ENCODE assay signal across 18 cellular contexts in the genomic region with DNA sequence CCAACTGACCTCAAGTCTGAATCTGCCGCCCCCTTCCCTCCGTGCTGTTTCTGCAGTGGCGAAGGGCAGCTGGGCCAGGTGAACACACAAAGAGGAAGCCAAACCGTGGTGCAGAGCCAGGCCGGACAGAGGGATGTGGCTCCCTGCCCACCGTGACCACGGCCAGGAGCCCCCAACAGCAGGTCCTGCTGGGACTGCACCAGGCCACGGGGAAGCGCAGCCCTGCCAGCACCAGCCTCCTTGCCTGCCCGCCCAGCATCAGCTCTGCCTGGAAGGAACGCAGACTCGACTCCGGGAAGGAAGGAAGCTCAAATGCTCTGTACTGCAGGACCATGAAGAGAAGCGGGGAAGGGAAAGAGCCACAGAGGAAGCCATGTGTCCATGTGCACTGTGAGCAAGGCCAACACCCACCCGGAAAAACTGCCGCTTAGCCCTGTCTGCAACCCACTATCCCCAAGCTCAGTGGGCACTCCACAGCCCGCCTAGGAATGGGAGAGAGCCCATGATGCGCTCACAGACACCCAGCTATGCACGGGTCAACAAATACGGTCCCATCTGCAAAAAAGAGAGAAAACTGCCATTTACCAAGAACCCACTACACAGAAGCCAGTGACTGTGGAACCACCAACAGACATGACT. TPM values are rescaled to one million over a fixed set of nuclear protein-coding genes. Genes with fewer than 3 reads are reported as not detected.
A peak's percentile ranks its signal among the peaks of the same experiment; 100 is the strongest.
DNase-seq lines count a peak whose midpoint lies in the region; ATAC-seq and TF ChIP-seq lines count a peak whose summit lies in the region.
"Had no signal": no experiment of that assay in that cellular context is flagged by ENCODE, and none has a peak within 500 bp of the region (broad histone marks: within the 10 kb centered on the region; RNA-seq: fewer than 3 reads in every experiment).

No MANE protein-coding gene starts in this region.

- H3K4me3 Mint-ChIP-seq in chondrocyte (ENCODE audit: unreplicated experiment), result no peak overlapping the region
- H3K4me3 Mint-ChIP-seq in activated CD4-positive, alpha-beta memory T cell treated with anti-CD3 and anti-CD28 coated beads, Interleukin-2, amount 10 ng/mL, durations not matched to agents 7 days and 5 days, result no peak overlapping the region

- peak overlapping the region in 1 of 11 experiments; percentile 21; a peak in 1 of 22 replicates for H3K27ac ChIP-seq in BLaER1 treated with 17β-estradiol and CSF1 and Interleukin-3, amounts not matched to agents 10 nM and 100 nM
- H3K27ac ChIP-seq in HUES64 (ENCODE audit: low read depth, low read length), result no peak overlapping the region
- H3K27ac ChIP-seq in psoas muscle, result peak overlapping the region; percentile 76

- no peaks in the 10 kb centered on the region for H3K36me3 Mint-ChIP-seq in chondrocyte (ENCODE audit: low read depth)
- H3K36me3 Mint-ChIP-seq in activated CD4-positive, alpha-beta memory T cell treated with anti-CD3 and anti-CD28 coated beads, Interleukin-2, amount 10 ng/mL, durations not matched to agents 7 days and 5 days (ENCODE audit: low read depth), result no peaks in the 10 kb centered on the region

- peaks cover 77 to 99% (median 98%) of the 10 kb centered on the region in 10 experiments for H3K4me1 ChIP-seq in BLaER1 treated with 17β-estradiol and CSF1 and Interleukin-3, amounts not matched to agents 10 nM and 100 nM
- no peaks in the 10 kb centered on the region for H3K4me1 ChIP-seq in HUES64 (ENCODE audit: insufficient read depth, low read length)
- peaks cover 16% of the 10 kb centered on the region for H3K4me1 ChIP-seq in psoas muscle

- CTCF ChIA-PET in activated CD4-positive, alpha-beta memory T cell treated with anti-CD3 and anti-CD28 coated beads, Interleukin-2, amount 10 ng/mL, durations not matched to agents 7 days and 5 days (lab: Charles Lee), result no interaction called here

- peaks cover 28% of the 10 kb centered on the region for H3K4me1 Mint-ChIP-seq in chondrocyte (ENCODE audit: low read depth)
- peaks cover 27% of the 10 kb centered on the region for H3K4me1 Mint-ChIP-seq in activated CD4-positive, alpha-beta memory T cell treated with anti-CD3 and anti-CD28 coated beads, Interleukin-2, amount 10 ng/mL, durations not matched to agents 7 days and 5 days

- peak overlapping the region in 4 of 11 experiments; percentile 7 to 51 (median 38); a peak in 5 of 22 replicates for H3K9ac ChIP-seq in BLaER1 treated with 17β-estradiol and CSF1 and Interleukin-3, amounts not matched to agents 10 nM and 100 nM
- peak overlapping the region; percentile 8; the same call in 1 of the 2 replicates for H3K9ac ChIP-seq in HUES64 (ENCODE audit: low read depth, low read length)

- no peak for TF ChIP-seq CTCF in chondrocyte (IDR thresholded peaks at IDR 0.05)
- TF ChIP-seq CTCF in psoas muscle (IDR thresholded peaks at IDR 0.05), result no peak

- intact Hi-C loops in psoas muscle (cut with DNase I), result no loop called here

- H4K20me1 ChIP-seq in BLaER1 treated with 17β-estradiol and CSF1 and Interleukin-3, amounts not matched to agents 10 nM and 100 nM, result peaks cover 0 to 99% (median 81%) of the 10 kb centered on the region in 11 experiments; a peak in 20 of 22 replicates

- POLR2A ChIA-PET in activated CD4-positive, alpha-beta memory T cell treated with anti-CD3 and anti-CD28 coated beads, Interleukin-2, amount 10 ng/mL, durations not matched to agents 7 days and 5 days (lab: Charles Lee), result no interaction called here

- H3K9me3 ChIP-seq in BLaER1 treated with 17β-estradiol and CSF1 and Interleukin-3, amounts not matched to agents 10 nM and 100 nM (replicated peaks in 1 of 11), result no peaks in the 10 kb centered on the region
- H3K9me3 ChIP-seq in HUES64 (ENCODE audit: insufficient read depth, low read depth, low read length) (no peaks in the 10 kb centered on the region), psoas muscle (no peaks in the 10 kb centered on the region)
- H3K9me3 ChIP-seq: MG63 had no signal

- H3K27me3 Mint-ChIP-seq in chondrocyte (ENCODE audit: low read depth), result no peaks in the 10 kb centered on the region
- H3K27me3 Mint-ChIP-seq in activated CD4-positive, alpha-beta memory T cell treated with anti-CD3 and anti-CD28 coated beads, Interleukin-2, amount 10 ng/mL, durations not matched to agents 7 days and 5 days, result no peaks in the 10 kb centered on the region

- peaks cover 0 to 15% (median 4%) of the 10 kb centered on the region in 11 experiments; a peak in 8 of 22 replicates for H3K36me3 ChIP-seq in BLaER1 treated with 17β-estradiol and CSF1 and Interleukin-3, amounts not matched to agents 10 nM and 100 nM
- no peaks in the 10 kb centered on the region for H3K36me3 ChIP-seq in HUES64 (ENCODE audit: insufficient read depth, low read length)
- no peaks in the 10 kb centered on the region for H3K36me3 ChIP-seq in psoas muscle (ENCODE audit: insufficient read depth in 1 of 2, low read depth in 1 of 2)
- H3K36me3 ChIP-seq: MG63 had no signal

- peak; percentile 81 for DNase-seq in chondrocyte (ENCODE audit: low spot score)
- DNase-seq in psoas muscle, result peak in 1 of 2 donors; percentile 8
- no peak for DNase-seq in kidney glomerular epithelial cell (lab: John Stamatoyannopoulos, UW)
- no peak for DNase-seq in activated CD4-positive, alpha-beta memory T cell treated with anti-CD3 and anti-CD28 coated beads, Interleukin-2, amount 10 ng/mL, durations not matched to agents 7 days and 5 days
- DNase-seq in dermis blood vessel endothelial cell, result no peak
- DNase-seq in NCI-H146 treated with DMSO at 0.1 percent for 48 hours (lab: John Stamatoyannopoulos, UW; ENCODE audit: unreplicated experiment), result no peak
- DNase-seq: DMS 273 treated with DMSO at 0.1 percent for 48 hours, EL, MG63, NCI-H1105, NCI-H187 treated with DMSO at 0.1 percent for 48 hours, NCI-H2171, NCI-H446 treated with DMSO at 0.1 percent for 48 hours, NCI-H748 treated with DMSO at 0.1 percent for 48 hours, Right ventricle myocardium superior had no signal

- ATAC-seq in psoas muscle, result peak; percentile 21 to 70 (median 56)
- ATAC-seq: Panc1 had no signal

- peak overlapping the region; percentile 76 to 97 (median 93) for H3K4me2 ChIP-seq in BLaER1 treated with 17β-estradiol and CSF1 and Interleukin-3, amounts not matched to agents 10 nM and 100 nM

- no peak overlapping the region for H3K27ac Mint-ChIP-seq in chondrocyte (ENCODE audit: unreplicated experiment)
- no peak overlapping the region for H3K27ac Mint-ChIP-seq in activated CD4-positive, alpha-beta memory T cell treated with anti-CD3 and anti-CD28 coated beads, Interleukin-2, amount 10 ng/mL, durations not matched to agents 7 days and 5 days

- H3K27me3 ChIP-seq in BLaER1 treated with 17β-estradiol and CSF1 and Interleukin-3, amounts not matched to agents 10 nM and 100 nM, result peaks cover 0 to 65% (median 0%) of the 10 kb centered on the region in 11 experiments; a peak in 8 of 22 replicates
- H3K27me3 ChIP-seq in HUES64 (ENCODE audit: insufficient read depth, low read length) (no peaks in the 10 kb centered on the region), psoas muscle (ENCODE audit: insufficient read depth in 3 of 3, low read length in 2 of 3) (no peaks in the 10 kb centered on the region)
- H3K27me3 ChIP-seq: MG63 had no signal

- no peaks in the 10 kb centered on the region for H3K9me3 Mint-ChIP-seq in chondrocyte (ENCODE audit: low read depth)
- H3K9me3 Mint-ChIP-seq in activated CD4-positive, alpha-beta memory T cell treated with anti-CD3 and anti-CD28 coated beads, Interleukin-2, amount 10 ng/mL, durations not matched to agents 7 days and 5 days, result no peaks in the 10 kb centered on the region

- WGBS in HUES64, result 93% methylated on average over 20 of the region's 20 CpGs
- 35 to 38% (median 38%) methylated on average over 18 to 20 of the region's 20 CpGs for WGBS in psoas muscle, 3 donors

- peak overlapping the region in 1 of 10 experiments; percentile 30; a peak in 1 of 20 replicates for H3K4me3 ChIP-seq in BLaER1 treated with 17β-estradiol and CSF1 and Interleukin-3, amounts not matched to agents 10 nM and 100 nM
- no peak overlapping the region for H3K4me3 ChIP-seq in HUES64 (ENCODE audit: low read length)
- peak overlapping the region; percentile 30 for H3K4me3 ChIP-seq in psoas muscle
- H3K4me3 ChIP-seq: MG63 had no signal

RNA-seq across cellular contexts. Expression of gene GPER1, which starts 19.0 kb away (rescaled TPM):
- 0.40 TPM for polyA plus RNA-seq in HUES64 (2013, experiment 1 of 2)
- polyA plus RNA-seq in HUES64 (2013, experiment 2 of 2), result 0.38 TPM
- 5.7 to 9.9 TPM (median 9.5 TPM) in 3 replicates for total RNA-seq in chondrocyte
- total RNA-seq in psoas muscle, result 1 to 10 TPM; 1.1 to 3.1 (median 1.5) TPM
- polyA plus RNA-seq in psoas muscle, result 1 to 10 TPM in 2 of 3 donors, under 1 TPM in 1; 0.90 to 1.5 (median 1.4) TPM
- total RNA-seq in activated CD4-positive, alpha-beta memory T cell treated with anti-CD3 and anti-CD28 coated beads, Interleukin-2, amount 10 ng/mL, durations not matched to agents 7 days and 5 days, result under 1 TPM in 1 of 2 experiments, not detected in 1; 0.15 TPM
- total RNA-seq in dermis blood vessel endothelial cell, result 1.0 and 2.0 TPM in 2 replicates

RNA-seq across cellular contexts. Expression of gene ZFAND2A, which starts 53.1 kb away (rescaled TPM):
- polyA plus RNA-seq in HUES64 (2013, experiment 1 of 2), result 20.4 TPM
- polyA plus RNA-seq in HUES64 (2013, experiment 2 of 2), result 23.1 TPM
- 15.2 to 16.2 TPM (median 15.6 TPM) in 3 replicates for total RNA-seq in chondrocyte
- total RNA-seq in psoas muscle, result 10 to 100 TPM in 1 of 4 donors, 1 to 10 TPM in 3; 5.7 to 18.4 (median 8.9) TPM
- 10 to 100 TPM; 27.4 to 61.1 (median 57.2) TPM for polyA plus RNA-seq in psoas muscle
- 10 to 100 TPM; 29.4 to 34.6 TPM for total RNA-seq in activated CD4-positive, alpha-beta memory T cell treated with anti-CD3 and anti-CD28 coated beads, Interleukin-2, amount 10 ng/mL, durations not matched to agents 7 days and 5 days
- 12.2 and 27.7 TPM in 2 replicates for total RNA-seq in dermis blood vessel endothelial cell
